Comparison of ENCODE assay signal across 1 cellular context in the genomic region with DNA sequence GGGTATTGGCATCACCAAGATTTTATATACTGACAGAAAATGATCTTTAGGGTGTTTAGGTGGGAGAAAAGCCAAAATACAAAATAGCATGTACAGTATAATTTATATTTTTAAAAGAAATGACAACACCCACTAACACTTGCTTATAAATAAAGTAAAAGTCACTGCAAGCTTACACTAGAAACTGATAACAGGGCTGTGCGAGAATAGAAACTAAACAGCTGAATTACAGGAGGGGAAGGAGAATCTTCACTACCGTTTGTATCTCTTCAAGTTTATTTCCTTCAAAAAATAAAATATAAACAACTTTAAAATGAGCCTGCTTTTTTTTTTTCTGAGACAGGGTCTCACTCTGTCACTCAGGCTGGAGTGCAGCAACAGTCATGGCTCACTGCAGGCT.
A peak's percentile ranks its signal among the peaks of the same experiment; 100 is the strongest.
TF ChIP-seq lines count a peak whose summit lies in the region.

No MANE protein-coding gene starts in this region.

TF ChIP-seq in GM12878, 131 proteins besides CTCF, POLR2A, EP300 and RAD21 (continued from another document):
- TF ChIP-seq, protein P1, sequence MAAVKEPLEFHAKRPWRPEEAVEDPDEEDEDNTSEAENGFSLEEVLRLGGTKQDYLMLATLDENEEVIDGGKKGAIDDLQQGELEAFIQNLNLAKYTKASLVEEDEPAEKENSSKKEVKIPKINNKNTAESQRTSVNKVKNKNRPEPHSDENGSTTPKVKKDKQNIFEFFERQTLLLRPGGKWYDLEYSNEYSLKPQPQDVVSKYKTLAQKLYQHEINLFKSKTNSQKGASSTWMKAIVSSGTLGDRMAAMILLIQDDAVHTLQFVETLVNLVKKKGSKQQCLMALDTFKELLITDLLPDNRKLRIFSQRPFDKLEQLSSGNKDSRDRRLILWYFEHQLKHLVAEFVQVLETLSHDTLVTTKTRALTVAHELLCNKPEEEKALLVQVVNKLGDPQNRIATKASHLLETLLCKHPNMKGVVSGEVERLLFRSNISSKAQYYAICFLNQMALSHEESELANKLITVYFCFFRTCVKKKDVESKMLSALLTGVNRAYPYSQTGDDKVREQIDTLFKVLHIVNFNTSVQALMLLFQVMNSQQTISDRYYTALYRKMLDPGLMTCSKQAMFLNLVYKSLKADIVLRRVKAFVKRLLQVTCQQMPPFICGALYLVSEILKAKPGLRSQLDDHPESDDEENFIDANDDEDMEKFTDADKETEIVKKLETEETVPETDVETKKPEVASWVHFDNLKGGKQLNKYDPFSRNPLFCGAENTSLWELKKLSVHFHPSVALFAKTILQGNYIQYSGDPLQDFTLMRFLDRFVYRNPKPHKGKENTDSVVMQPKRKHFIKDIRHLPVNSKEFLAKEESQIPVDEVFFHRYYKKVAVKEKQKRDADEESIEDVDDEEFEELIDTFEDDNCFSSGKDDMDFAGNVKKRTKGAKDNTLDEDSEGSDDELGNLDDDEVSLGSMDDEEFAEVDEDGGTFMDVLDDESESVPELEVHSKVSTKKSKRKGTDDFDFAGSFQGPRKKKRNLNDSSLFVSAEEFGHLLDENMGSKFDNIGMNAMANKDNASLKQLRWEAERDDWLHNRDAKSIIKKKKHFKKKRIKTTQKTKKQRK (IDR thresholded peaks at IDR 0.05; ENCODE audit: low read depth, low read length) = no peak
- no peak for TF ChIP-seq WRNIP1 (IDR thresholded peaks at IDR 0.05; ENCODE audit: borderline replicate concordance, low read depth, low read length)
- no peak for TF ChIP-seq CUX1 (IDR thresholded peaks at IDR 0.05; ENCODE audit: insufficient replicate concordance, low read depth, low read length)
- TF ChIP-seq SPI1 (IDR thresholded peaks at IDR 0.05; ENCODE audit: borderline replicate concordance, insufficient read depth, low read depth, low read length) = no peak
- TF ChIP-seq PKNOX1 (IDR thresholded peaks at IDR 0.05) = 0 out of 2 replicates have a peak, but pooled peaks have one; percentile 14
- no peak for TF ChIP-seq TCF3 (IDR thresholded peaks at IDR 0.05; ENCODE audit: borderline replicate concordance, insufficient read depth, low read depth, low read length)
- TF ChIP-seq KAT2A (conservative IDR thresholded peaks at IDR 0.05; ENCODE audit: control insufficient read depth, low read depth, low read length) = no peak
TF ChIP-seq in GM12878: peak in this region for 1.
